In the genomic region with DNA sequence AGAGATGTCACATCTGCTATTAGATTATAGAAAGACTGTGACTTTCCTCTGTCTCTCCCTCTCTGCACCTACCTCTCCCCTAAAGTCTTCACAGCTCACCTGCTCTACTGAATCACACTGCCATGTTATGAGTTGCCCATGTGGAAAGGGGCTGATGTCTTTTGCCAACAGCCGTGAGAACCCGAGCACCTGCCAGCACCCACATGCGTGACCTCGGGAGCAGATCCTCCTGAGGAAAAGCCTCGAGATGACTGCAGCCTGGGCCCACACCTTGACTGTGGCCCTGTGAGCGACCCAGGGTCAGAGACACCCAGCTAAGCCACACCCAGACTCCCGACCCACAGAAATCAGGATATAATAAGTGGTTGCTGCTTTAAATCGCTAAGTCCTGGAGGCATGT, we compare ENCODE assay signal across 33 cellular contexts.
"Had no signal": no experiment of that assay in that cellular context is flagged by ENCODE, and none has a peak within 500 bp of the region (broad histone marks: within the 10 kb centered on the region; RNA-seq: fewer than 3 reads in every experiment).

No MANE protein-coding gene starts in this region.

- H3K9me3 Mint-ChIP-seq: activated CD8-positive, alpha-beta T cell treated with anti-CD3 and anti-CD28 coated beads for 36 hours; activated naive CD4-positive, alpha-beta T cell treated with anti-CD3 and anti-CD28 coated beads, Interleukin-2, amount 10 ng/mL, durations not matched to agents 7 days and 5 days; activated naive CD4-positive, alpha-beta T cell treated with anti-CD3 and anti-CD28 coated beads, Interleukin-2, amount 50 U/mL, for 72 hours; activated naive CD8-positive, alpha-beta T cell treated with anti-CD3 and anti-CD28 coated beads, Interleukin-2, amount 10 ng/mL, durations not matched to agents 7 days and 5 days; activated T-helper 1 cell treated with anti-CD3 and anti-CD28 coated beads, Interleukin-12 subunit alpha, Interleukin-12 subunit beta, Interleukin-2, Interleukin-4 antibody, amounts not matched to agents 30 ng/mL and 10 ng/mL and 1 ng/mL, durations not matched to agents 14 hours and 24 hours and 36 hours; brain; endodermal cell; T-cell; T-helper 1 cell treated with Interleukin-12 subunit alpha and Interleukin-12 subunit beta and Interleukin-4 antibody, amounts not matched to agents 30 μg/mL and 1 μg/mL, for 36 hours; T-helper 2 cell treated with Interferon-gamma antibody and Interleukin-4, amounts not matched to agents 5 μg/mL and 100 μg/mL, for 36 hours had no signal

- H3K4me3 Mint-ChIP-seq: activated CD8-positive, alpha-beta T cell treated with anti-CD3 and anti-CD28 coated beads for 36 hours; activated naive CD4-positive, alpha-beta T cell treated with anti-CD3 and anti-CD28 coated beads, Interleukin-2, amount 10 ng/mL, durations not matched to agents 7 days and 5 days; activated naive CD8-positive, alpha-beta T cell treated with anti-CD3 and anti-CD28 coated beads, Interleukin-2, amount 10 ng/mL, durations not matched to agents 7 days and 5 days; activated T-helper 1 cell treated with anti-CD3 and anti-CD28 coated beads, Interleukin-12 subunit alpha, Interleukin-12 subunit beta, Interleukin-2, Interleukin-4 antibody, amounts not matched to agents 30 ng/mL and 10 ng/mL and 1 ng/mL, durations not matched to agents 14 hours and 24 hours and 36 hours; brain; endodermal cell; T-cell; T-helper 1 cell treated with Interleukin-12 subunit alpha and Interleukin-12 subunit beta and Interleukin-4 antibody, amounts not matched to agents 30 μg/mL and 1 μg/mL, for 36 hours; T-helper 2 cell treated with Interferon-gamma antibody and Interleukin-4, amounts not matched to agents 5 μg/mL and 100 μg/mL, for 36 hours had no signal

- H3K27ac Mint-ChIP-seq: activated CD8-positive, alpha-beta T cell treated with anti-CD3 and anti-CD28 coated beads for 36 hours; activated naive CD4-positive, alpha-beta T cell treated with anti-CD3 and anti-CD28 coated beads, Interleukin-2, amount 10 ng/mL, durations not matched to agents 7 days and 5 days; activated naive CD4-positive, alpha-beta T cell treated with anti-CD3 and anti-CD28 coated beads, Interleukin-2, amount 50 U/mL, for 72 hours; activated naive CD8-positive, alpha-beta T cell treated with anti-CD3 and anti-CD28 coated beads, Interleukin-2, amount 10 ng/mL, durations not matched to agents 7 days and 5 days; activated T-helper 1 cell treated with anti-CD3 and anti-CD28 coated beads, Interleukin-12 subunit alpha, Interleukin-12 subunit beta, Interleukin-2, Interleukin-4 antibody, amounts not matched to agents 30 ng/mL and 10 ng/mL and 1 ng/mL, durations not matched to agents 14 hours and 24 hours and 36 hours; brain; endodermal cell; T-cell; T-helper 1 cell treated with Interleukin-12 subunit alpha and Interleukin-12 subunit beta and Interleukin-4 antibody, amounts not matched to agents 30 μg/mL and 1 μg/mL, for 36 hours; T-helper 2 cell treated with Interferon-gamma antibody and Interleukin-4, amounts not matched to agents 5 μg/mL and 100 μg/mL, for 36 hours had no signal

- H3K36me3 ChIP-seq: breast epithelium, cardiac muscle cell, colonic mucosa had no signal

- H3K27ac ChIP-seq: breast epithelium, cardiac muscle cell, colonic mucosa had no signal

- H3K9me3 ChIP-seq: breast epithelium, colonic mucosa had no signal

- DNase-seq: activated CD4-positive, alpha-beta T cell treated with anti-CD3 and anti-CD28 coated beads for 4 hours; activated CD4-positive, alpha-beta T cell treated with anti-CD3 and anti-CD28 coated beads, Interleukin-2, amount 50 U/mL, for 1 hour; activated CD4-positive, alpha-beta T cell treated with anti-CD3 and anti-CD28 coated beads, Interleukin-2, amount 50 U/mL, for 48 hours; activated CD4-positive, CD25-positive, alpha-beta regulatory T cell; activated CD4-positive, CD25-positive, alpha-beta regulatory T cell treated with anti-CD3 and anti-CD28 coated beads, Interleukin-2, amount 50 U/mL, for 72 hours; activated CD8-positive, alpha-beta T cell treated with anti-CD3 and anti-CD28 coated beads for 36 hours; activated gamma-delta T cell; activated naive CD4-positive, alpha-beta T cell; activated naive CD4-positive, alpha-beta T cell treated with anti-CD3 and anti-CD28 coated beads, Interleukin-2, amount 10 ng/mL, durations not matched to agents 7 days and 5 days; activated naive CD8-positive, alpha-beta T cell treated with anti-CD3 and anti-CD28 coated beads, Interleukin-2, amount 10 ng/mL, durations not matched to agents 7 days and 5 days; activated T-cell treated with anti-CD3 and anti-CD28 coated beads, Interleukin-2, amount 50 U/mL, for 1 hour; activated T-cell treated with anti-CD3 and anti-CD28 coated beads, Interleukin-2, amount 50 U/mL, for 48 hours; amniotic stem cell; anterior cingulate cortex; central memory CD4-positive, alpha-beta T cell; cerebellar nuclear complex; colonic mucosa; effector memory CD4-positive, alpha-beta T cell; endodermal cell; foreskin fibroblast; head of caudate nucleus; SW 1271; T-cell; T1000 had no signal

- H3K27me3 ChIP-seq: cardiac muscle cell, colonic mucosa had no signal

- H3K4me1 Mint-ChIP-seq: activated naive CD4-positive, alpha-beta T cell treated with anti-CD3 and anti-CD28 coated beads, Interleukin-2, amount 10 ng/mL, durations not matched to agents 7 days and 5 days had no signal

- FAIRE-seq: frontal cortex had no signal

- H3K36me3 Mint-ChIP-seq: activated naive CD4-positive, alpha-beta T cell treated with anti-CD3 and anti-CD28 coated beads, Interleukin-2, amount 10 ng/mL, durations not matched to agents 7 days and 5 days; activated naive CD8-positive, alpha-beta T cell treated with anti-CD3 and anti-CD28 coated beads, Interleukin-2, amount 10 ng/mL, durations not matched to agents 7 days and 5 days; brain; T-cell had no signal

- H3K4me3 ChIP-seq: breast epithelium, cardiac muscle cell, colonic mucosa had no signal

- ATAC-seq: activated CD8-positive, alpha-beta T cell treated with anti-CD3 and anti-CD28 coated beads for 36 hours; activated naive CD4-positive, alpha-beta T cell treated with anti-CD3 and anti-CD28 coated beads, Interleukin-2, amount 50 U/mL, for 72 hours; esophagus mucosa; T-cell had no signal

- H3K4me1 ChIP-seq: breast epithelium, colonic mucosa had no signal
